ENCODE assay signal across 24 cellular contexts in genomic region chr6:37519461-37519860, GRCh38.
"Had no signal": no experiment of that assay in that cellular context is flagged by ENCODE, and none has a peak within 500 bp of the region (broad histone marks: within the 10 kb centered on the region; RNA-seq: fewer than 3 reads in every experiment).

No MANE protein-coding gene starts in this region.

- H3K27ac ChIP-seq: ascending aorta, foreskin keratinocyte, neural progenitor cell, thoracic aorta, upper lobe of left lung, WERI-Rb-1 had no signal

- H3K27ac Mint-ChIP-seq: activated naive CD4-positive, alpha-beta T cell treated with anti-CD3 and anti-CD28 coated beads, Interleukin-2, amount 10 ng/mL, durations not matched to agents 7 days and 5 days; neural progenitor cell; T-helper 2 cell treated with Interferon-gamma antibody and Interleukin-4, amounts not matched to agents 5 μg/mL and 100 μg/mL, for 36 hours had no signal

- H3K4me1 ChIP-seq: ascending aorta had no signal

- H3K27me3 ChIP-seq: ascending aorta, upper lobe of left lung had no signal

- H3K36me3 ChIP-seq: ascending aorta, neural progenitor cell, thoracic aorta, upper lobe of left lung, WERI-Rb-1 had no signal

- H3K9me3 Mint-ChIP-seq: activated CD4-positive, alpha-beta T cell treated with anti-CD3 and anti-CD28 coated beads, Interleukin-2, amount 10 ng/mL, durations not matched to agents 7 days and 5 days; activated naive CD4-positive, alpha-beta T cell treated with anti-CD3 and anti-CD28 coated beads, Interleukin-2, amount 10 ng/mL, durations not matched to agents 7 days and 5 days; activated T-cell treated with anti-CD3 and anti-CD28 coated beads, Interleukin-2, amount 50 U/mL, for 24 hours had no signal

- H3K4me3 Mint-ChIP-seq: activated T-cell treated with anti-CD3 and anti-CD28 coated beads, Interleukin-2, amount 50 U/mL, for 24 hours; neural progenitor cell; stimulated activated naive B cell treated with anti-CD40 and anti-IgM and Interleukin-4, amounts not matched to agents 10 μg/mL and 1 μg/mL and 100 μg/mL, for 72 hours; T-helper 2 cell treated with Interferon-gamma antibody and Interleukin-4, amounts not matched to agents 5 μg/mL and 100 μg/mL, for 36 hours had no signal

- H3K4me2 ChIP-seq: neural progenitor cell, SK-N-SH had no signal

- H2AFZ ChIP-seq: neural progenitor cell had no signal

- ATAC-seq: foreskin keratinocyte; left lobe of liver; sciatic nerve; stimulated activated naive B cell treated with anti-CD40 and anti-IgM and Interleukin-4, amounts not matched to agents 10 μg/mL and 1 μg/mL and 100 μg/mL, for 72 hours had no signal

- H3K9ac ChIP-seq: neural progenitor cell, SK-N-SH had no signal

- DNase-seq: activated CD4-positive, alpha-beta T cell treated with anti-CD3 and anti-CD28 coated beads, Interleukin-2, amount 10 ng/mL, durations not matched to agents 7 days and 5 days; activated CD4-positive, CD25-positive, alpha-beta regulatory T cell treated with anti-CD3 and anti-CD28 coated beads, Interleukin-2, amount 50 U/mL, for 72 hours; activated effector memory CD4-positive, alpha-beta T cell treated with Interleukin-2 at 50 U/mL for 16 hours; activated naive CD4-positive, alpha-beta T cell treated with anti-CD3 and anti-CD28 coated beads, Interleukin-2, amount 10 ng/mL, durations not matched to agents 7 days and 5 days; activated T-cell treated with anti-CD3 and anti-CD28 coated beads, Interleukin-2, amount 50 U/mL, for 24 hours; central memory CD4-positive, alpha-beta T cell; foreskin keratinocyte; naive B cell; SK-N-SH; small intestine; stimulated activated CD4-positive, alpha-beta T cell treated with anti-CD3 and anti-CD28 coated beads, Interleukin-15, amount 100 ng/mL, for 24 hours; stimulated activated naive B cell treated with anti-CD40 and anti-IgM and Interleukin-4, amounts not matched to agents 10 μg/mL and 1 μg/mL and 100 μg/mL, for 72 hours; upper lobe of left lung; WERI-Rb-1 had no signal

- H3K27me3 Mint-ChIP-seq: activated CD4-positive, alpha-beta T cell treated with anti-CD3 and anti-CD28 coated beads, Interleukin-2, amount 10 ng/mL, durations not matched to agents 7 days and 5 days; activated naive CD4-positive, alpha-beta T cell treated with anti-CD3 and anti-CD28 coated beads, Interleukin-2, amount 10 ng/mL, durations not matched to agents 7 days and 5 days; activated T-cell treated with anti-CD3 and anti-CD28 coated beads, Interleukin-2, amount 50 U/mL, for 24 hours had no signal

- FAIRE-seq: colon, endometrium, small intestine, TTC549 had no signal

- H3K4me3 ChIP-seq: ascending aorta, lung, neural progenitor cell, thoracic aorta, upper lobe of left lung had no signal

- H3K36me3 Mint-ChIP-seq: activated naive CD4-positive, alpha-beta T cell treated with anti-CD3 and anti-CD28 coated beads, Interleukin-2, amount 10 ng/mL, durations not matched to agents 7 days and 5 days; naive B cell; neural progenitor cell; stimulated activated naive B cell treated with anti-CD40 and anti-IgM and Interleukin-4, amounts not matched to agents 10 μg/mL and 1 μg/mL and 100 μg/mL, for 72 hours had no signal

- H3K9me3 ChIP-seq: ascending aorta, SK-N-SH, thoracic aorta, upper lobe of left lung had no signal
